In genomic region chr12:47308672-47309071, GRCh38 we compare ENCODE assay signal across 14 cellular contexts.
A peak's percentile ranks its signal among the peaks of the same experiment; 100 is the strongest.
DNase-seq lines count a peak whose midpoint lies in the region; ATAC-seq and TF ChIP-seq lines count a peak whose summit lies in the region.
"Had no signal": no experiment of that assay in that cellular context is flagged by ENCODE, and none has a peak within 500 bp of the region (broad histone marks: within the 10 kb centered on the region; RNA-seq: fewer than 3 reads in every experiment).

No MANE protein-coding gene starts in this region.

- H3K27ac ChIP-seq in CD4-positive, alpha-beta T cell (ENCODE audit: low read depth, low read length), result no peak overlapping the region
- no peak overlapping the region for H3K27ac ChIP-seq in endodermal cell (ENCODE audit: low read depth, low read length)

- H3K27me3 Mint-ChIP-seq in activated T-cell treated with anti-CD3 and anti-CD28 coated beads, Interleukin-2, amount 50 U/mL, for 4 hours (ENCODE audit: low read depth), result no peaks in the 10 kb centered on the region
- no peaks in the 10 kb centered on the region for H3K27me3 Mint-ChIP-seq in CD4-positive, alpha-beta T cell
- no peaks in the 10 kb centered on the region for H3K27me3 Mint-ChIP-seq in activated B cell treated with CpG ODN at 0.5 μM for 24 hours
- H3K27me3 Mint-ChIP-seq in memory B cell, result no peaks in the 10 kb centered on the region
- H3K27me3 Mint-ChIP-seq in endodermal cell (ENCODE audit: insufficient read depth), result peaks cover 2% of the 10 kb centered on the region
- H3K27me3 Mint-ChIP-seq: CD4-positive, CD25-positive, alpha-beta regulatory T cell had no signal

- no peaks in the 10 kb centered on the region for H3K36me3 ChIP-seq in endodermal cell (ENCODE audit: control insufficient read depth, insufficient read depth, low read length)

- POLR2A ChIA-PET in CD4-positive, alpha-beta T cell (lab: Charles Lee), result no interaction called here
- POLR2A ChIA-PET in activated B cell treated with CpG ODN at 0.5 μM for 24 hours (lab: Charles Lee), result no interaction called here

- no peak for DNase-seq in activated T-cell treated with anti-CD3 and anti-CD28 coated beads, Interleukin-2, amount 50 U/mL, for 4 hours
- no peak for DNase-seq in activated T-cell treated with anti-CD3 and anti-CD28 coated beads, Interleukin-2, amount 50 U/mL, for 48 hours
- DNase-seq in CD4-positive, alpha-beta T cell, result no peak
- DNase-seq in activated B cell treated with CpG ODN at 0.5 μM for 24 hours, result no peak
- DNase-seq in memory B cell (ENCODE audit: low spot score in 2 of 2), result no peak
- no peak for DNase-seq in endodermal cell
- DNase-seq in stimulated activated naive CD4-positive, alpha-beta T cell (lab: John Stamatoyannopoulos, UW), result no peak
- no peak for DNase-seq in medulla oblongata (ENCODE audit: extremely low spot score)
- DNase-seq: CD4-positive, CD25-positive, alpha-beta regulatory T cell; NCI-H1417 treated with DMSO at 0.1 percent for 48 hours; NCI-H1930; NCI-H2171; NCI-H446; NK-92 treated with Interleukin-12 subunit alpha and Interleukin-12 subunit beta, amount 100 ng/mL, for 24 hours had no signal

- no peak overlapping the region for H3K9ac ChIP-seq in endodermal cell (ENCODE audit: extremely low read depth, low read length, poor library complexity, severe bottlenecking)

- H3K27ac Mint-ChIP-seq in CD4-positive, alpha-beta T cell, result no peak overlapping the region
- H3K27ac Mint-ChIP-seq in activated B cell treated with CpG ODN at 0.5 μM for 24 hours, result peak overlapping the region; percentile 94
- H3K27ac Mint-ChIP-seq in memory B cell, result peak overlapping the region; percentile 93
- no peak overlapping the region for H3K27ac Mint-ChIP-seq in endodermal cell

- no peak for TF ChIP-seq CTCF in CD4-positive, alpha-beta T cell (IDR thresholded peaks at IDR 0.05)
- TF ChIP-seq CTCF in activated B cell treated with CpG ODN at 0.5 μM for 24 hours (IDR thresholded peaks at IDR 0.05) (no peak), endodermal cell (conservative IDR thresholded peaks at IDR 0.05) (no peak)

- ATAC-seq in activated T-cell treated with anti-CD3 and anti-CD28 coated beads, Interleukin-2, amount 50 U/mL, for 4 hours, result no peak
- ATAC-seq in CD4-positive, alpha-beta T cell (ENCODE audit: poor library complexity), result no peak
- ATAC-seq in activated B cell treated with CpG ODN at 0.5 μM for 24 hours (ENCODE audit: low read depth), result no peak
- ATAC-seq in memory B cell (ENCODE audit: low read depth), result no peak

- H3K27me3 ChIP-seq in CD4-positive, alpha-beta T cell (ENCODE audit: control insufficient read depth, insufficient read depth, low read length), result no peaks in the 10 kb centered on the region
- no peaks in the 10 kb centered on the region for H3K27me3 ChIP-seq in endodermal cell (ENCODE audit: control insufficient read depth, insufficient read depth, low read length, poor library complexity, severe bottlenecking)

- peaks cover 20% of the 10 kb centered on the region for H3K36me3 Mint-ChIP-seq in activated T-cell treated with anti-CD3 and anti-CD28 coated beads, Interleukin-2, amount 50 U/mL, for 4 hours (ENCODE audit: insufficient read depth)
- peaks cover 41% of the 10 kb centered on the region for H3K36me3 Mint-ChIP-seq in CD4-positive, alpha-beta T cell (ENCODE audit: low read depth)
- H3K36me3 Mint-ChIP-seq in activated B cell treated with CpG ODN at 0.5 μM for 24 hours (ENCODE audit: low read depth) (peaks cover 21% of the 10 kb centered on the region), memory B cell (peaks cover 14% of the 10 kb centered on the region), endodermal cell (ENCODE audit: low read depth) (no peaks in the 10 kb centered on the region)

- H3K4me3 ChIP-seq in endodermal cell (ENCODE audit: low read length), result no peak overlapping the region

- H3K4me1 Mint-ChIP-seq in activated T-cell treated with anti-CD3 and anti-CD28 coated beads, Interleukin-2, amount 50 U/mL, for 4 hours (ENCODE audit: low read depth), result peaks cover 65% of the 10 kb centered on the region
- H3K4me1 Mint-ChIP-seq in CD4-positive, alpha-beta T cell (ENCODE audit: low read depth), result peaks cover 21% of the 10 kb centered on the region
- peaks cover 67% of the 10 kb centered on the region for H3K4me1 Mint-ChIP-seq in activated B cell treated with CpG ODN at 0.5 μM for 24 hours
- H3K4me1 Mint-ChIP-seq in memory B cell, result peaks cover 36% of the 10 kb centered on the region
- peaks cover 8% of the 10 kb centered on the region for H3K4me1 Mint-ChIP-seq in endodermal cell

- CTCF ChIA-PET in CD4-positive, alpha-beta T cell (lab: Charles Lee), result no interaction called here
- CTCF ChIA-PET in activated B cell treated with CpG ODN at 0.5 μM for 24 hours (lab: Charles Lee), result no interaction called here

- H3K4me1 ChIP-seq in endodermal cell (ENCODE audit: control insufficient read depth, insufficient read depth, low read length), result no peaks in the 10 kb centered on the region

- peaks cover 37% of the 10 kb centered on the region for H3K9me3 Mint-ChIP-seq in activated T-cell treated with anti-CD3 and anti-CD28 coated beads, Interleukin-2, amount 50 U/mL, for 4 hours
- H3K9me3 Mint-ChIP-seq in CD4-positive, alpha-beta T cell, result peaks cover 7% of the 10 kb centered on the region
- H3K9me3 Mint-ChIP-seq in activated B cell treated with CpG ODN at 0.5 μM for 24 hours, result peaks cover 8% of the 10 kb centered on the region
- H3K9me3 Mint-ChIP-seq in memory B cell, result peaks cover 4% of the 10 kb centered on the region
- no peaks in the 10 kb centered on the region for H3K9me3 Mint-ChIP-seq in endodermal cell

- peak overlapping the region; percentile 35 for H3K4me3 Mint-ChIP-seq in activated T-cell treated with anti-CD3 and anti-CD28 coated beads, Interleukin-2, amount 50 U/mL, for 4 hours
- H3K4me3 Mint-ChIP-seq in CD4-positive, alpha-beta T cell, result peak overlapping the region; percentile 28
- no peak overlapping the region for H3K4me3 Mint-ChIP-seq in activated B cell treated with CpG ODN at 0.5 μM for 24 hours
- no peak overlapping the region for H3K4me3 Mint-ChIP-seq in memory B cell
- no peak overlapping the region for H3K4me3 Mint-ChIP-seq in endodermal cell

- WGBS in endodermal cell (ENCODE audit: insufficient coverage in 1 of 2, insufficient read length in 1 of 2), 2 experiments, result 100% methylated on average over 1 of the region's 1 CpG; no CpG with 5 or more reads in 1 of the 2 experiments

- intact Hi-C loops in CD4-positive, alpha-beta T cell (cut with DNase I, micrococcal nuclease), result loop anchor here (2.0 to 10.0 kb wide), 7 partner anchors 86 to 1236 kb away; partner anchors contain the start of genes AMIGO2 (in 1 of the 2) and PCED1B (in 1 of the 2)
- intact Hi-C loops in activated B cell treated with CpG ODN at 0.5 μM for 24 hours (cut with micrococcal nuclease), result loop anchor here (5.0 to 10.0 kb wide), 2 partner anchors 399 to 1324 kb away; partner anchors contain the start of gene RPAP3

- peaks cover 3% of the 10 kb centered on the region for H3K9me3 ChIP-seq in CD4-positive, alpha-beta T cell (ENCODE audit: control insufficient read depth, low read length)
- no peaks in the 10 kb centered on the region for H3K9me3 ChIP-seq in endodermal cell (ENCODE audit: control insufficient read depth, low read length)

Comparison
In these comparisons a context has a peak if more than half of its experiments do, and no peak if none do; other contexts are left out.
1. H3K4me3 Mint-ChIP-seq: peak in activated T-cell treated with anti-CD3 and anti-CD28 coated beads, Interleukin-2, amount 50 U/mL, for 4 hours (single experiment) and CD4-positive, alpha-beta T cell (single experiment); none in activated B cell treated with CpG ODN at 0.5 μM for 24 hours (single experiment), memory B cell (single experiment) and endodermal cell (single experiment).
2. H3K27ac Mint-ChIP-seq: peak in activated B cell treated with CpG ODN at 0.5 μM for 24 hours (single experiment) and memory B cell (single experiment); none in CD4-positive, alpha-beta T cell (single experiment) and endodermal cell (single experiment).